ENCODE assay signal across 19 cellular contexts in the genomic region with DNA sequence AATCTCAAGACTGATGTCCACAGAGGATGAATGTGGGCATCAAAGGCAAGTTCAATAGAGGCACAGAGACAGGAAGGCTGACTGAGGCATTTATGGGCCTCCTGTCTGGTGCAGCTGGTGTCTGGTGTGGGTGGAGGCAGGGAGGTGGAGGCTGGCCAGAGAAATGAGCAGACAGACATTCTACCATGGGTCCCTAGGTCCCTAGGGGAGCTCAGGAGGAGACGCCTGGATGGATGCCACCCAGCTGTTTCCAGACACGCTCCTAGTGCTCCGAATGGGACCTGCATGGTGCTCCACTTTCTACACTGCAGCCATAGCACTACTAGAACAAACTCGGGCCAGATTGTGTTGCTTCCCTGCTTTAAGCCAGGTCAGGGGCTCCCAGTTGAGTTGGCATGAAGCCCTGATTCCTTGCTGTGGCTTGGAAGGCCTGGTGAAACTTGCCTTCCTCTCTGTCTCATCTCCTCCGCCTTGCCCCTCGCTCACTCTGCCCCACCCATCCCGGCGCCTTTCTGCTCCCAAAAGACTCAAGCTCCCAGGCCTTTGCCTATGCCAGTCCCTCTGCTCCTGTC.
"Had no signal": no experiment of that assay in that cellular context is flagged by ENCODE, and none has a peak within 500 bp of the region (broad histone marks: within the 10 kb centered on the region; RNA-seq: fewer than 3 reads in every experiment).

No MANE protein-coding gene starts in this region.

- H3K9me3 ChIP-seq: ascending aorta, pancreas, right lobe of liver, tibial nerve had no signal

- H3K36me3 Mint-ChIP-seq: activated naive CD4-positive, alpha-beta T cell treated with anti-CD3 and anti-CD28 coated beads, Interleukin-2, amount 10 ng/mL, durations not matched to agents 7 days and 5 days had no signal

- H3K27ac ChIP-seq: ascending aorta, pancreas, right lobe of liver, WERI-Rb-1 had no signal

- H3K27me3 ChIP-seq: ascending aorta, pancreas, right lobe of liver, tibial nerve had no signal

- H3K4me1 ChIP-seq: ascending aorta, pancreas, right lobe of liver had no signal

- H3K4me3 ChIP-seq: ascending aorta, pancreas, right lobe of liver, tibial nerve had no signal

- H3K27ac Mint-ChIP-seq: activated naive CD4-positive, alpha-beta T cell treated with anti-CD3 and anti-CD28 coated beads, Interleukin-2, amount 10 ng/mL, durations not matched to agents 7 days and 5 days; activated naive CD8-positive, alpha-beta T cell treated with anti-CD3 and anti-CD28 coated beads, Interleukin-2, amount 50 U/mL, for 24 hours; memory B cell; stimulated activated memory B cell treated with anti-CD40 and anti-IgM and Interleukin-4, amounts not matched to agents 10 μg/mL and 1 μg/mL and 100 μg/mL, for 72 hours had no signal

- H3K36me3 ChIP-seq: ascending aorta, pancreas, right lobe of liver, tibial nerve, WERI-Rb-1 had no signal

- H3K4me1 Mint-ChIP-seq: activated naive CD4-positive, alpha-beta T cell treated with anti-CD3 and anti-CD28 coated beads, Interleukin-2, amount 10 ng/mL, durations not matched to agents 7 days and 5 days; activated naive CD8-positive, alpha-beta T cell treated with anti-CD3 and anti-CD28 coated beads, Interleukin-2, amount 50 U/mL, for 24 hours; memory B cell had no signal

- H3K27me3 Mint-ChIP-seq: activated naive CD8-positive, alpha-beta T cell treated with anti-CD3 and anti-CD28 coated beads, Interleukin-2, amount 50 U/mL, for 24 hours had no signal

- ATAC-seq: activated naive CD8-positive, alpha-beta T cell treated with anti-CD3 and anti-CD28 coated beads, Interleukin-2, amount 50 U/mL, for 24 hours; pancreas; right lobe of liver had no signal

- DNase-seq: activated CD4-positive, alpha-beta T cell treated with anti-CD3 and anti-CD28 coated beads for 1 hour; activated CD8-positive, alpha-beta memory T cell treated with anti-CD3 and anti-CD28 coated beads for 24 hours; activated CD8-positive, alpha-beta memory T cell treated with anti-CD3 and anti-CD28 coated beads, Interleukin-2, amount 50 U/mL, for 48 hours; activated effector memory CD4-positive, alpha-beta T cell treated with Interleukin-2 at 50 U/mL for 16 hours; activated naive CD4-positive, alpha-beta T cell treated with anti-CD3 and anti-CD28 coated beads, Interleukin-2, amount 10 ng/mL, durations not matched to agents 7 days and 5 days; activated naive CD8-positive, alpha-beta T cell treated with anti-CD3 and anti-CD28 coated beads, Interleukin-2, amount 50 U/mL, for 24 hours; activated T-cell treated with anti-CD3 and anti-CD28 coated beads, Interleukin-2, amount 50 U/mL, for 48 hours; kidney; left ventricle myocardium superior; pancreas; right lobe of liver; stimulated activated CD4-positive, alpha-beta T cell treated with anti-CD3 and anti-CD28 coated beads, Interleukin-4, amount 100 ng/mL, for 4 hours; SW 1271; T-helper 2 cell; WERI-Rb-1 had no signal

- H3K4me3 Mint-ChIP-seq: activated naive CD4-positive, alpha-beta T cell treated with anti-CD3 and anti-CD28 coated beads, Interleukin-2, amount 10 ng/mL, durations not matched to agents 7 days and 5 days; activated naive CD8-positive, alpha-beta T cell treated with anti-CD3 and anti-CD28 coated beads, Interleukin-2, amount 50 U/mL, for 24 hours; memory B cell; stimulated activated memory B cell treated with anti-CD40 and anti-IgM and Interleukin-4, amounts not matched to agents 10 μg/mL and 1 μg/mL and 100 μg/mL, for 72 hours had no signal

- H3K9me3 Mint-ChIP-seq: activated naive CD4-positive, alpha-beta T cell treated with anti-CD3 and anti-CD28 coated beads, Interleukin-2, amount 10 ng/mL, durations not matched to agents 7 days and 5 days; activated naive CD8-positive, alpha-beta T cell treated with anti-CD3 and anti-CD28 coated beads, Interleukin-2, amount 50 U/mL, for 24 hours had no signal
